Comparison of ENCODE assay signal across 8 cellular contexts in the genomic region with DNA sequence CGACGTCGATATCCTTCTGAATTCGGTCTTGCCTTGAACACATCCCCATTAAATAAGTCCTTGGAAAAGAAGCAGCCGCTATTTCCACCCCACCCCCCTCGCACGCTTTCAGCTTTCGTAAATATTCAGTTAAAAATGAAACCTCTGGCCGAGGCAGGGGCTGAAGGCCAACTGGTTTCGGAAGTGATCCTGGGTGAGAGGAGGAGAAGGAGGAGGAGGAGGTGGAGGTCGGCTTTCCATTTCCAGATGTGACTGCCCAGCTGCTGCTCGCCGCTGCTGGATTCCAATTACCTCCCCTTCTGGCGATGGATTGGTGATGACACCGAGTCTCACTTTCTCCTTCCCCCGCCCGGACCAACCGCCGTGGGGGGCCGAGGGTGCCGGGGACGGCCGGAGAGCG.
DNase-seq lines count a peak whose midpoint lies in the region; ATAC-seq and TF ChIP-seq lines count a peak whose summit lies in the region.
"Not testable (repeated sequence)": the region's sequence is repeated elsewhere in the genome, so short reads cannot be mapped to it uniquely, and the experiment has no call there.

No MANE protein-coding gene starts in this region.

- H3K27me3 Mint-ChIP-seq in CD4-positive, alpha-beta T cell; nephron progenitor cell (ENCODE audit: low read depth, poor library complexity); stimulated activated naive CD8-positive, alpha-beta T cell treated with anti-CD3 and anti-CD28 coated beads, Interleukin-15, Interleukin-2, amounts not matched to agents 100 ng/mL and 50 ng/mL, for 24 hours: not testable (repeated sequence)

- not testable (repeated sequence) for TF ChIP-seq CTCF in CD4-positive, alpha-beta T cell (IDR thresholded peaks at IDR 0.05); SU-DHL-6 (IDR thresholded peaks at IDR 0.05; ENCODE audit: insufficient read depth, low read length, poor library complexity, severe bottlenecking); nephron progenitor cell (IDR thresholded peaks at IDR 0.05)

- not testable (repeated sequence) for H3K36me3 Mint-ChIP-seq in CD4-positive, alpha-beta T cell (ENCODE audit: low read depth); nephron progenitor cell (ENCODE audit: low read depth); stimulated activated naive CD8-positive, alpha-beta T cell treated with anti-CD3 and anti-CD28 coated beads, Interleukin-15, Interleukin-2, amounts not matched to agents 100 ng/mL and 50 ng/mL, for 24 hours (ENCODE audit: low read depth)

- CTCF ChIA-PET in CD4-positive, alpha-beta T cell (lab: Charles Lee) = not testable (repeated sequence)

- 0% methylated on average over 3 of the region's 24 CpGs for WGBS in HUES64

- not testable (repeated sequence) for H3K9me3 Mint-ChIP-seq in CD4-positive, alpha-beta T cell; nephron progenitor cell; stimulated activated naive CD8-positive, alpha-beta T cell treated with anti-CD3 and anti-CD28 coated beads, Interleukin-15, Interleukin-2, amounts not matched to agents 100 ng/mL and 50 ng/mL, for 24 hours

- H3K27ac Mint-ChIP-seq in CD4-positive, alpha-beta T cell = peak overlapping the region; percentile 80
- H3K27ac Mint-ChIP-seq in nephron progenitor cell = not testable (repeated sequence)
- peak overlapping the region; percentile 91 for H3K27ac Mint-ChIP-seq in stimulated activated naive CD8-positive, alpha-beta T cell treated with anti-CD3 and anti-CD28 coated beads, Interleukin-15, Interleukin-2, amounts not matched to agents 100 ng/mL and 50 ng/mL, for 24 hours

- peak in 2 of 10 experiments; percentile 1 to 32 for DNase-seq in CD4-positive, alpha-beta T cell
- peak; percentile 12 for DNase-seq in activated naive CD4-positive, alpha-beta T cell treated with Interleukin-2 at 50 U/mL for 16 hours
- peak in 1 of 3 donors; percentile 0 for DNase-seq in effector memory CD4-positive, alpha-beta T cell
- DNase-seq in nephron progenitor cell = not testable (repeated sequence)

- H3K27me3 ChIP-seq in CD4-positive, alpha-beta T cell (ENCODE audit: control insufficient read depth, insufficient read depth, low read length); HUES64 (ENCODE audit: insufficient read depth, low read length); SU-DHL-6 (ENCODE audit: low read length); effector memory CD4-positive, alpha-beta T cell (replicated peaks; ENCODE audit: control insufficient read depth, insufficient read depth, low read length, poor library complexity, severe bottlenecking): not testable (repeated sequence)

- not testable (repeated sequence) for H4K20me1 ChIP-seq in SU-DHL-6 (ENCODE audit: low read depth, low read length)

- POLR2A ChIA-PET in CD4-positive, alpha-beta T cell (lab: Charles Lee) = interaction anchor here (1.0 kb wide), 1 partner anchor 13 kb away, joined by 3 read pairs; no protein-coding TSS in a partner anchor

- not testable (repeated sequence) for H3K4me1 ChIP-seq in HUES64 (ENCODE audit: insufficient read depth, low read length); effector memory CD4-positive, alpha-beta T cell (ENCODE audit: control insufficient read depth, insufficient read depth, low read length, poor library complexity, severe bottlenecking)

- not testable (repeated sequence) for H3K4me1 Mint-ChIP-seq in CD4-positive, alpha-beta T cell (ENCODE audit: low read depth); nephron progenitor cell; stimulated activated naive CD8-positive, alpha-beta T cell treated with anti-CD3 and anti-CD28 coated beads, Interleukin-15, Interleukin-2, amounts not matched to agents 100 ng/mL and 50 ng/mL, for 24 hours (ENCODE audit: low read depth)

- H3K9ac ChIP-seq in HUES64 (ENCODE audit: low read depth, low read length) = not testable (repeated sequence)
- H3K9ac ChIP-seq in SU-DHL-6 (ENCODE audit: low read length) = peak overlapping the region; percentile 57

- not testable (repeated sequence) for H3F3A ChIP-seq in SU-DHL-6 (ENCODE audit: insufficient read depth)

- peak overlapping the region; percentile 75 for H3K27ac ChIP-seq in CD4-positive, alpha-beta T cell (ENCODE audit: low read depth, low read length)
- H3K27ac ChIP-seq in HUES64 (ENCODE audit: low read depth, low read length); SU-DHL-6 (ENCODE audit: low read depth, low read length): not testable (repeated sequence)
- H3K27ac ChIP-seq in effector memory CD4-positive, alpha-beta T cell (ENCODE audit: insufficient read depth, low read length, poor library complexity, severe bottlenecking) = peak overlapping the region; percentile 80

- not testable (repeated sequence) for H3K9me3 ChIP-seq in CD4-positive, alpha-beta T cell (ENCODE audit: control insufficient read depth, low read length); HUES64 (ENCODE audit: insufficient read depth, low read depth, low read length); SU-DHL-6 (ENCODE audit: insufficient read depth, low read length); effector memory CD4-positive, alpha-beta T cell (ENCODE audit: control insufficient read depth, low read length); iPS-18c (ENCODE audit: control insufficient read depth, insufficient read depth, low read length)

- not testable (repeated sequence) for H2AFZ ChIP-seq in SU-DHL-6 (ENCODE audit: low read depth, low read length, severe bottlenecking)

- peak overlapping the region; percentile 59 for H3K4me3 ChIP-seq in HUES64 (ENCODE audit: low read length)
- H3K4me3 ChIP-seq in SU-DHL-6 (ENCODE audit: insufficient read depth, low read length, poor library complexity, severe bottlenecking) = peak overlapping the region; percentile 47
- H3K4me3 ChIP-seq in effector memory CD4-positive, alpha-beta T cell (ENCODE audit: insufficient read depth, low read depth, low read length, poor library complexity, severe bottlenecking) = peak overlapping the region; percentile 50
- H3K4me3 ChIP-seq in iPS-18c (ENCODE audit: insufficient read depth, low read depth, low read length) = peak overlapping the region; percentile 34

- not testable (repeated sequence) for H3K36me3 ChIP-seq in HUES64 (ENCODE audit: insufficient read depth, low read length); SU-DHL-6 (ENCODE audit: low read length); effector memory CD4-positive, alpha-beta T cell (ENCODE audit: control insufficient read depth, insufficient read depth, low read length)

- intact Hi-C loops in CD4-positive, alpha-beta T cell (cut with DNase I, micrococcal nuclease) = not testable (repeated sequence)

- H3K79me2 ChIP-seq in SU-DHL-6 (ENCODE audit: insufficient read depth, low read length) = not testable (repeated sequence)

- H3K4me3 Mint-ChIP-seq in CD4-positive, alpha-beta T cell = peak overlapping the region; percentile 90
- peak overlapping the region; percentile 79 for H3K4me3 Mint-ChIP-seq in nephron progenitor cell
- H3K4me3 Mint-ChIP-seq in stimulated activated naive CD8-positive, alpha-beta T cell treated with anti-CD3 and anti-CD28 coated beads, Interleukin-15, Interleukin-2, amounts not matched to agents 100 ng/mL and 50 ng/mL, for 24 hours = peak overlapping the region; percentile 87

- H3K4me2 ChIP-seq in SU-DHL-6 (ENCODE audit: low read depth, low read length, poor library complexity, severe bottlenecking) = peak overlapping the region; percentile 48

- H3K9me2 ChIP-seq in SU-DHL-6 (replicated peaks; ENCODE audit: insufficient read depth, low read length) = not testable (repeated sequence)

- ATAC-seq in CD4-positive, alpha-beta T cell (ENCODE audit: poor library complexity) = not testable (repeated sequence)
